10 cellular contexts compared by ENCODE assay signal in genomic region chr16:70749681-70750601, GRCh38. TPM values are rescaled to one million over a fixed set of nuclear protein-coding genes. Genes with fewer than 3 reads are reported as not detected.
DNase-seq lines count a peak whose midpoint lies in the region; ATAC-seq and TF ChIP-seq lines count a peak whose summit lies in the region.
"Had no signal": no experiment of that assay in that cellular context is flagged by ENCODE, and none has a peak within 500 bp of the region (broad histone marks: within the 10 kb centered on the region; RNA-seq: fewer than 3 reads in every experiment).

No MANE protein-coding gene starts in this region.

- H3K79me1 ChIP-seq in mesenchymal stem cell (replicated peaks; ENCODE audit: low read length, poor library complexity, severe bottlenecking), result peaks cover 11% of the 10 kb centered on the region

- TF ChIP-seq CTCF in choroid plexus epithelial cell (conservative IDR thresholded peaks at IDR 0.05; ENCODE audit: low read depth, low read length) (no peak), thoracic aorta (IDR thresholded peaks at IDR 0.05) (no peak)

- no peak overlapping the region for H3K4me2 ChIP-seq in mesenchymal stem cell (ENCODE audit: low read length, poor library complexity, severe bottlenecking)

- CTCF ChIA-PET in activated CD4-positive, alpha-beta T cell treated with anti-CD3 and anti-CD28 coated beads, Interleukin-2, amount 10 ng/mL, durations not matched to agents 7 days and 5 days (lab: Charles Lee), result interaction anchor here (0.5 to 4.2 kb wide), 6 partner anchors 10 to 175 kb away, joined by 3 to 15 read pairs (median 4); no protein-coding TSS in a partner anchor

- peak overlapping the region; percentile 93 to 98 for H3K18ac ChIP-seq in mesenchymal stem cell (ENCODE audit: low read depth in 1 of 2, low read length in 2 of 2)

- H2BK12ac ChIP-seq in mesenchymal stem cell (ENCODE audit: low read length in 2 of 2), result peak overlapping the region; percentile 99 to 100

- H3K4me3 ChIP-seq in choroid plexus epithelial cell (ENCODE audit: low read depth, low read length) (no peak overlapping the region), mesenchymal stem cell (ENCODE audit: insufficient read depth in 1 of 2, low read depth in 1 of 2, low read length in 2 of 2) (no peak overlapping the region), thoracic aorta (no peak overlapping the region)

- H2BK5ac ChIP-seq in mesenchymal stem cell (ENCODE audit: low read depth, low read length, poor library complexity, severe bottlenecking), result no peak overlapping the region

- POLR2A ChIA-PET in activated CD4-positive, alpha-beta T cell treated with anti-CD3 and anti-CD28 coated beads, Interleukin-2, amount 10 ng/mL, durations not matched to agents 7 days and 5 days (lab: Charles Lee), result no interaction called here

- no peak for ATAC-seq in thoracic aorta (ENCODE audit: insufficient number of reproducible peaks, low FRiP score, low read depth)
- no peak for ATAC-seq in HG02938 (IDR thresholded peaks at IDR 0.05; ENCODE audit: unreplicated experiment)
- ATAC-seq: activated T-helper 17 cell treated with anti-CD3 and anti-CD28 coated beads, Interleukin-2, amount 50 U/mL, for 72 hours had no signal

- no peak overlapping the region for H3K4me3 Mint-ChIP-seq in activated CD4-positive, alpha-beta T cell treated with anti-CD3 and anti-CD28 coated beads, Interleukin-2, amount 10 ng/mL, durations not matched to agents 7 days and 5 days
- H3K4me3 Mint-ChIP-seq: activated T-helper 17 cell treated with anti-CD3 and anti-CD28 coated beads, Interleukin-2, amount 50 U/mL, for 72 hours had no signal

- peak overlapping the region; percentile 98 for H2BK120ac ChIP-seq in mesenchymal stem cell (ENCODE audit: low read depth, low read length)

- H2AK5ac ChIP-seq in mesenchymal stem cell (ENCODE audit: low read length, severe bottlenecking), result peak overlapping the region; percentile 62

- H4K8ac ChIP-seq in mesenchymal stem cell (ENCODE audit: low read length), result peak overlapping the region; percentile 96

- peak overlapping the region; percentile 75 to 94 for H3K4ac ChIP-seq in mesenchymal stem cell (ENCODE audit: low read depth in 1 of 2, low read length in 2 of 2)

- H3K9ac ChIP-seq in mesenchymal stem cell (ENCODE audit: low read length), result no peak overlapping the region

- H3K14ac ChIP-seq in mesenchymal stem cell (ENCODE audit: low read length in 2 of 2), result peak overlapping the region in 1 of 2 experiments; percentile 35

- H3K36me3 ChIP-seq in mesenchymal stem cell (ENCODE audit: control insufficient read depth in 1 of 2, insufficient read depth in 2 of 2, low read depth in 1 of 2, low read length in 2 of 2), result peaks cover 0 to 24% of the 10 kb centered on the region in 2 experiments
- H3K36me3 ChIP-seq in thoracic aorta, result no peaks in the 10 kb centered on the region

- H4K91ac ChIP-seq in mesenchymal stem cell (ENCODE audit: low read length), result peak overlapping the region; percentile 99

- no peaks in the 10 kb centered on the region for H3K9me3 ChIP-seq in mesenchymal stem cell (ENCODE audit: control insufficient read depth, low read length)
- no peaks in the 10 kb centered on the region for H3K9me3 ChIP-seq in thoracic aorta

- H3K4me1 Mint-ChIP-seq in activated CD4-positive, alpha-beta T cell treated with anti-CD3 and anti-CD28 coated beads, Interleukin-2, amount 10 ng/mL, durations not matched to agents 7 days and 5 days, result peaks cover 63% of the 10 kb centered on the region

- H3K27ac ChIP-seq in mesenchymal stem cell (ENCODE audit: low read length, poor library complexity, severe bottlenecking), result peak overlapping the region; percentile 67
- peak overlapping the region; percentile 54 to 69 for H3K27ac ChIP-seq in thoracic aorta

- H3K9me3 Mint-ChIP-seq in activated CD4-positive, alpha-beta T cell treated with anti-CD3 and anti-CD28 coated beads, Interleukin-2, amount 10 ng/mL, durations not matched to agents 7 days and 5 days, result no peaks in the 10 kb centered on the region
- H3K9me3 Mint-ChIP-seq: activated T-helper 17 cell treated with anti-CD3 and anti-CD28 coated beads, Interleukin-2, amount 50 U/mL, for 72 hours had no signal

- no peak overlapping the region for H2AFZ ChIP-seq in mesenchymal stem cell (ENCODE audit: low read depth, low read length)

- peaks cover 57% of the 10 kb centered on the region for H3K4me1 ChIP-seq in mesenchymal stem cell (ENCODE audit: control insufficient read depth, insufficient read depth, low read depth, low read length)
- H3K4me1 ChIP-seq in thoracic aorta (ENCODE audit: control insufficient read depth in 1 of 2, low read depth in 2 of 2), result peaks cover 53 to 88% of the 10 kb centered on the region in 2 donors

- H3K36me3 Mint-ChIP-seq in activated CD4-positive, alpha-beta T cell treated with anti-CD3 and anti-CD28 coated beads, Interleukin-2, amount 10 ng/mL, durations not matched to agents 7 days and 5 days (ENCODE audit: low read depth), result peaks cover 17% of the 10 kb centered on the region

- no peaks in the 10 kb centered on the region for H3K27me3 Mint-ChIP-seq in activated CD4-positive, alpha-beta T cell treated with anti-CD3 and anti-CD28 coated beads, Interleukin-2, amount 10 ng/mL, durations not matched to agents 7 days and 5 days
- H3K27me3 Mint-ChIP-seq: activated T-helper 17 cell treated with anti-CD3 and anti-CD28 coated beads, Interleukin-2, amount 50 U/mL, for 72 hours had no signal

- WGBS in mesenchymal stem cell, result 75% methylated on average over 14 of the region's 16 CpGs

- peak overlapping the region; percentile 99 for H2BK15ac ChIP-seq in mesenchymal stem cell (ENCODE audit: low read depth, poor library complexity, severe bottlenecking)

- no peak overlapping the region for H3K23ac ChIP-seq in mesenchymal stem cell (ENCODE audit: low read length in 2 of 2)

- peak overlapping the region; percentile 85 for H3K27ac Mint-ChIP-seq in activated CD4-positive, alpha-beta T cell treated with anti-CD3 and anti-CD28 coated beads, Interleukin-2, amount 10 ng/mL, durations not matched to agents 7 days and 5 days
- H3K27ac Mint-ChIP-seq: activated T-helper 17 cell treated with anti-CD3 and anti-CD28 coated beads, Interleukin-2, amount 50 U/mL, for 72 hours had no signal

- no peaks in the 10 kb centered on the region for H3K27me3 ChIP-seq in mesenchymal stem cell (ENCODE audit: control insufficient read depth in 1 of 2, insufficient read depth in 1 of 2, low read length in 2 of 2)
- H3K27me3 ChIP-seq in thoracic aorta (replicated peaks; ENCODE audit: insufficient read depth), result no peaks in the 10 kb centered on the region

- no peak for DNase-seq in activated CD4-positive, alpha-beta T cell treated with anti-CD3 and anti-CD28 coated beads, Interleukin-2, amount 10 ng/mL, durations not matched to agents 7 days and 5 days
- DNase-seq in activated CD4-positive, alpha-beta T cell treated with anti-CD3 and anti-CD28 coated beads, Interleukin-2, amount 50 U/mL, for 48 hours, result no peak
- DNase-seq in choroid plexus epithelial cell (ENCODE audit: low read depth), result peak; percentile 31
- DNase-seq in mesenchymal stem cell, result peak; percentile 68
- no peak for DNase-seq in thoracic aorta (ENCODE audit: low spot score)
- no peak for DNase-seq in NCI-H1930 (lab: John Stamatoyannopoulos, UW)
- no peak for DNase-seq in NCI-H2029 treated with DMSO at 0.1 percent for 48 hours (lab: John Stamatoyannopoulos, UW)
- DNase-seq: GOT3 had no signal

RNA-seq across cellular contexts. Expression of gene VAC14, which starts 51.0 kb away (rescaled TPM):
- total RNA-seq in activated CD4-positive, alpha-beta T cell treated with anti-CD3 and anti-CD28 coated beads, Interleukin-2, amount 10 ng/mL, durations not matched to agents 7 days and 5 days, result 10 to 100 TPM; 35.9 to 37.1 TPM
- polyA plus RNA-seq in mesenchymal stem cell (2013, experiment 1 of 2), result 29.9 TPM
- polyA plus RNA-seq in mesenchymal stem cell (2013, experiment 2 of 2), result 29.1 TPM
- 10 to 100 TPM; 34.9 to 37.0 TPM for total RNA-seq in thoracic aorta

Comparison
In these comparisons a context has a peak if more than half of its experiments do, and no peak if none do; other contexts are left out.
1. DNase-seq: peak in choroid plexus epithelial cell (single experiment) and mesenchymal stem cell (single experiment); none in activated CD4-positive, alpha-beta T cell treated with anti-CD3 and anti-CD28 coated beads, Interleukin-2, amount 10 ng/mL, durations not matched to agents 7 days and 5 days (single experiment), activated CD4-positive, alpha-beta T cell treated with anti-CD3 and anti-CD28 coated beads, Interleukin-2, amount 50 U/mL, for 48 hours (0 of 2), thoracic aorta (single experiment), NCI-H1930 (0 of 2) and NCI-H2029 treated with DMSO at 0.1 percent for 48 hours (single experiment).